1 cellular context compared by ENCODE assay signal in the genomic region with DNA sequence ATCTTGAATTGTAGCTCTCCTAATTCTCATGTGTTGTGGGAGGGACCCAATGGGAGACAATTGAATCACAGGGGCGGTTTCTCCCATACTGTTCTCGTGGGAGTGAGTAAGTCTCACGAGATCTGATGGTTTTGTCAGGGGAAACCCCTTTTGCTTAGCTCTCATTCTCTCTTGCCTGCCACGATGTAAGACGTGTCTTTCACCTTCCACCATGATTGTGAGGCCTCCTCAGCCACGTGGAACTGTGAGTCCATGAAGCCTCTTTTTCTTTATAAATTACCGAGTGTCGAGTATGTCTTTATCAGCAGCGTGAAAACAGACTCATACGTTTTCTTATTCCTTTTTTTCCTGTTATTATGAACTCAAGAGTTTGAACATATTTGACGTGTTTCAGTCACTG.
A peak's percentile ranks its signal among the peaks of the same experiment; 100 is the strongest.
TF ChIP-seq lines count a peak whose summit lies in the region.

No MANE protein-coding gene starts in this region.

TF ChIP-seq in H1, 55 proteins besides CTCF, POLR2A, EP300 and RAD21:
- TF ChIP-seq CBX5 (IDR thresholded peaks at IDR 0.05; ENCODE audit: low read depth, low read length) (no peak), SP4 (IDR thresholded peaks at IDR 0.05; ENCODE audit: low read length) (no peak), CHD2 (IDR thresholded peaks at IDR 0.05; ENCODE audit: low read length) (peak; percentile 74; the same call in 1 of the 2 replicates), FOSL1 (IDR thresholded peaks at IDR 0.05; ENCODE audit: insufficient read depth, low read depth, low read length) (no peak), PHF8 (conservative IDR thresholded peaks at IDR 0.05; ENCODE audit: low read depth, low read length) (no peak), BRCA1 (IDR thresholded peaks at IDR 0.05; ENCODE audit: low read depth, low read length) (0 out of 2 replicates have a peak, but pooled peaks have one; percentile 12)
